Comparison of ENCODE assay signal across 1 cellular context in the genomic region with DNA sequence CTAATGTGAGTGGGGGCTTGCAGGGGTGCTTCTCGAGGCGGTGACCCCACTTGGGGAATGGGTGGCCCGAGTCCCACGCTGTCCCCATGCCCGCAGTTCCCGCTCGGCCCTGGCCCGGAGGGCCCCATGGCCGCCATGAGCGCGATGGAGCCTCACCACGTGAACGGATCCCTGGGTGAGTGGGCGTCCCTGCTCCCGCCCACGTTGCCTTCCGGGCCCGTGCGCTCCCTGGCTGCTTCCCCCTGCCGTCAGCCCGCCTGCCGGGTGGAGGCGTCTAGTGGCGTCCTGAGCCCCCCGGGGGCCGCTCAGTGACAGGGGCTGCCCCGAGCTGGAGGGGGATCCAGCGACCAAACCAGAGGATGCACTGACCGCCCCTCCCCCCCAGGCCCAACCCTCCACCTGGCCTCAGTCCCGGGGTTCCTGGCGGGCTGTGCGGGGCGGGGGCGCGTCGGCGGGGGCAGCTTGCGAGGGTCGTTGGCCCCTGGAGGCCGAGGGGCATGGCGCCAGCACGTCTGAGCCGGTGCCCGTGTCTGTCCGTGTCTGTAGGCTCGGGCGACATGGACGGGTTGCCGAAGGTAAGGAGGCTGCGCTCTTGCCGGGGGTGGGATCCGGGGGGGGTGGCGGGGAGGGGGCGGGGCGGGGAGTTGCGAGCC.
A peak's percentile ranks its signal among the peaks of the same experiment; 100 is the strongest.
TF ChIP-seq lines count a peak whose summit lies in the region.

No MANE protein-coding gene starts in this region.

TF ChIP-seq in GM12878, 131 proteins besides CTCF, POLR2A, EP300 and RAD21 (continued from another document):
- TF ChIP-seq, protein P1, sequence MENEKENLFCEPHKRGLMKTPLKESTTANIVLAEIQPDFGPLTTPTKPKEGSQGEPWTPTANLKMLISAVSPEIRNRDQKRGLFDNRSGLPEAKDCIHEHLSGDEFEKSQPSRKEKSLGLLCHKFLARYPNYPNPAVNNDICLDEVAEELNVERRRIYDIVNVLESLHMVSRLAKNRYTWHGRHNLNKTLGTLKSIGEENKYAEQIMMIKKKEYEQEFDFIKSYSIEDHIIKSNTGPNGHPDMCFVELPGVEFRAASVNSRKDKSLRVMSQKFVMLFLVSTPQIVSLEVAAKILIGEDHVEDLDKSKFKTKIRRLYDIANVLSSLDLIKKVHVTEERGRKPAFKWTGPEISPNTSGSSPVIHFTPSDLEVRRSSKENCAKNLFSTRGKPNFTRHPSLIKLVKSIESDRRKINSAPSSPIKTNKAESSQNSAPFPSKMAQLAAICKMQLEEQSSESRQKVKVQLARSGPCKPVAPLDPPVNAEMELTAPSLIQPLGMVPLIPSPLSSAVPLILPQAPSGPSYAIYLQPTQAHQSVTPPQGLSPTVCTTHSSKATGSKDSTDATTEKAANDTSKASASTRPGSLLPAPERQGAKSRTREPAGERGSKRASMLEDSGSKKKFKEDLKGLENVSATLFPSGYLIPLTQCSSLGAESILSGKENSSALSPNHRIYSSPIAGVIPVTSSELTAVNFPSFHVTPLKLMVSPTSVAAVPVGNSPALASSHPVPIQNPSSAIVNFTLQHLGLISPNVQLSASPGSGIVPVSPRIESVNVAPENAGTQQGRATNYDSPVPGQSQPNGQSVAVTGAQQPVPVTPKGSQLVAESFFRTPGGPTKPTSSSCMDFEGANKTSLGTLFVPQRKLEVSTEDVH (IDR thresholded peaks at IDR 0.05; ENCODE audit: low read depth, partially characterized antibody): no peak
- TF ChIP-seq KLF5 (IDR thresholded peaks at IDR 0.05; ENCODE audit: partially characterized antibody) (no peak), TCF7 (IDR thresholded peaks at IDR 0.05; ENCODE audit: borderline replicate concordance) (no peak), IRF4 (IDR thresholded peaks at IDR 0.05; ENCODE audit: low read depth, low read length) (0 out of 2 replicates have a peak, but pooled peaks have one; percentile 11), RCOR1 (conservative IDR thresholded peaks at IDR 0.05; ENCODE audit: low read depth, low read length) (no peak), JUND (IDR thresholded peaks at IDR 0.05; ENCODE audit: low read depth, low read length) (no peak)
- TF ChIP-seq, protein P2, sequence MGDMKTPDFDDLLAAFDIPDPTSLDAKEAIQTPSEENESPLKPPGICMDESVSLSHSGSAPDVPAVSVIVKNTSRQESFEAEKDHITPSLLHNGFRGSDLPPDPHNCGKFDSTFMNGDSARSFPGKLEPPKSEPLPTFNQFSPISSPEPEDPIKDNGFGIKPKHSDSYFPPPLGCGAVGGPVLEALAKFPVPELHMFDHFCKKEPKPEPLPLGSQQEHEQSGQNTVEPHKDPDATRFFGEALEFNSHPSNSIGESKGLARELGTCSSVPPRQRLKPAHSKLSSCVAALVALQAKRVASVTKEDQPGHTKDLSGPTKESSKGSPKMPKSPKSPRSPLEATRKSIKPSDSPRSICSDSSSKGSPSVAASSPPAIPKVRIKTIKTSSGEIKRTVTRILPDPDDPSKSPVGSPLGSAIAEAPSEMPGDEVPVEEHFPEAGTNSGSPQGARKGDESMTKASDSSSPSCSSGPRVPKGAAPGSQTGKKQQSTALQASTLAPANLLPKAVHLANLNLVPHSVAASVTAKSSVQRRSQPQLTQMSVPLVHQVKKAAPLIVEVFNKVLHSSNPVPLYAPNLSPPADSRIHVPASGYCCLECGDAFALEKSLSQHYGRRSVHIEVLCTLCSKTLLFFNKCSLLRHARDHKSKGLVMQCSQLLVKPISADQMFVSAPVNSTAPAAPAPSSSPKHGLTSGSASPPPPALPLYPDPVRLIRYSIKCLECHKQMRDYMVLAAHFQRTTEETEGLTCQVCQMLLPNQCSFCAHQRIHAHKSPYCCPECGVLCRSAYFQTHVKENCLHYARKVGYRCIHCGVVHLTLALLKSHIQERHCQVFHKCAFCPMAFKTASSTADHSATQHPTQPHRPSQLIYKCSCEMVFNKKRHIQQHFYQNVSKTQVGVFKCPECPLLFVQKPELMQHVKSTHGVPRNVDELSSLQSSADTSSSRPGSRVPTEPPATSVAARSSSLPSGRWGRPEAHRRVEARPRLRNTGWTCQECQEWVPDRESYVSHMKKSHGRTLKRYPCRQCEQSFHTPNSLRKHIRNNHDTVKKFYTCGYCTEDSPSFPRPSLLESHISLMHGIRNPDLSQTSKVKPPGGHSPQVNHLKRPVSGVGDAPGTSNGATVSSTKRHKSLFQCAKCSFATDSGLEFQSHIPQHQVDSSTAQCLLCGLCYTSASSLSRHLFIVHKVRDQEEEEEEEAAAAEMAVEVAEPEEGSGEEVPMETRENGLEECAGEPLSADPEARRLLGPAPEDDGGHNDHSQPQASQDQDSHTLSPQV (IDR thresholded peaks at IDR 0.05): 0 out of 2 replicates have a peak, but pooled peaks have one; percentile 15
- TF ChIP-seq, protein P3, sequence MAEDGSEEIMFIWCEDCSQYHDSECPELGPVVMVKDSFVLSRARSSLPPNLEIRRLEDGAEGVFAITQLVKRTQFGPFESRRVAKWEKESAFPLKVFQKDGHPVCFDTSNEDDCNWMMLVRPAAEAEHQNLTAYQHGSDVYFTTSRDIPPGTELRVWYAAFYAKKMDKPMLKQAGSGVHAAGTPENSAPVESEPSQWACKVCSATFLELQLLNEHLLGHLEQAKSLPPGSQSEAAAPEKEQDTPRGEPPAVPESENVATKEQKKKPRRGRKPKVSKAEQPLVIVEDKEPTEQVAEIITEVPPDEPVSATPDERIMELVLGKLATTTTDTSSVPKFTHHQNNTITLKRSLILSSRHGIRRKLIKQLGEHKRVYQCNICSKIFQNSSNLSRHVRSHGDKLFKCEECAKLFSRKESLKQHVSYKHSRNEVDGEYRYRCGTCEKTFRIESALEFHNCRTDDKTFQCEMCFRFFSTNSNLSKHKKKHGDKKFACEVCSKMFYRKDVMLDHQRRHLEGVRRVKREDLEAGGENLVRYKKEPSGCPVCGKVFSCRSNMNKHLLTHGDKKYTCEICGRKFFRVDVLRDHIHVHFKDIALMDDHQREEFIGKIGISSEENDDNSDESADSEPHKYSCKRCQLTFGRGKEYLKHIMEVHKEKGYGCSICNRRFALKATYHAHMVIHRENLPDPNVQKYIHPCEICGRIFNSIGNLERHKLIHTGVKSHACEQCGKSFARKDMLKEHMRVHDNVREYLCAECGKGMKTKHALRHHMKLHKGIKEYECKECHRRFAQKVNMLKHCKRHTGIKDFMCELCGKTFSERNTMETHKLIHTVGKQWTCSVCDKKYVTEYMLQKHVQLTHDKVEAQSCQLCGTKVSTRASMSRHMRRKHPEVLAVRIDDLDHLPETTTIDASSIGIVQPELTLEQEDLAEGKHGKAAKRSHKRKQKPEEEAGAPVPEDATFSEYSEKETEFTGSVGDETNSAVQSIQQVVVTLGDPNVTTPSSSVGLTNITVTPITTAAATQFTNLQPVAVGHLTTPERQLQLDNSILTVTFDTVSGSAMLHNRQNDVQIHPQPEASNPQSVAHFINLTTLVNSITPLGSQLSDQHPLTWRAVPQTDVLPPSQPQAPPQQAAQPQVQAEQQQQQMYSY (CRISPR knock-in tag; IDR thresholded peaks at IDR 0.05): no peak
- TF ChIP-seq, protein P4, sequence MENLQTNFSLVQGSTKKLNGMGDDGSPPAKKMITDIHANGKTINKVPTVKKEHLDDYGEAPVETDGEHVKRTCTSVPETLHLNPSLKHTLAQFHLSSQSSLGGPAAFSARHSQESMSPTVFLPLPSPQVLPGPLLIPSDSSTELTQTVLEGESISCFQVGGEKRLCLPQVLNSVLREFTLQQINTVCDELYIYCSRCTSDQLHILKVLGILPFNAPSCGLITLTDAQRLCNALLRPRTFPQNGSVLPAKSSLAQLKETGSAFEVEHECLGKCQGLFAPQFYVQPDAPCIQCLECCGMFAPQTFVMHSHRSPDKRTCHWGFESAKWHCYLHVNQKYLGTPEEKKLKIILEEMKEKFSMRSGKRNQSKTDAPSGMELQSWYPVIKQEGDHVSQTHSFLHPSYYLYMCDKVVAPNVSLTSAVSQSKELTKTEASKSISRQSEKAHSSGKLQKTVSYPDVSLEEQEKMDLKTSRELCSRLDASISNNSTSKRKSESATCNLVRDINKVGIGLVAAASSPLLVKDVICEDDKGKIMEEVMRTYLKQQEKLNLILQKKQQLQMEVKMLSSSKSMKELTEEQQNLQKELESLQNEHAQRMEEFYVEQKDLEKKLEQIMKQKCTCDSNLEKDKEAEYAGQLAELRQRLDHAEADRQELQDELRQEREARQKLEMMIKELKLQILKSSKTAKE (IDR thresholded peaks at IDR 0.05; ENCODE audit: low read depth, poor library complexity, severe bottlenecking): no peak
- TF ChIP-seq, protein P5, sequence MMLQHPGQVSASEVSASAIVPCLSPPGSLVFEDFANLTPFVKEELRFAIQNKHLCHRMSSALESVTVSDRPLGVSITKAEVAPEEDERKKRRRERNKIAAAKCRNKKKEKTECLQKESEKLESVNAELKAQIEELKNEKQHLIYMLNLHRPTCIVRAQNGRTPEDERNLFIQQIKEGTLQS (IDR thresholded peaks at IDR 0.05; ENCODE audit: borderline replicate concordance, extremely low read depth, low read depth, low read length): no peak
